Comparison of ENCODE assay signal across 13 cellular contexts in the genomic region with DNA sequence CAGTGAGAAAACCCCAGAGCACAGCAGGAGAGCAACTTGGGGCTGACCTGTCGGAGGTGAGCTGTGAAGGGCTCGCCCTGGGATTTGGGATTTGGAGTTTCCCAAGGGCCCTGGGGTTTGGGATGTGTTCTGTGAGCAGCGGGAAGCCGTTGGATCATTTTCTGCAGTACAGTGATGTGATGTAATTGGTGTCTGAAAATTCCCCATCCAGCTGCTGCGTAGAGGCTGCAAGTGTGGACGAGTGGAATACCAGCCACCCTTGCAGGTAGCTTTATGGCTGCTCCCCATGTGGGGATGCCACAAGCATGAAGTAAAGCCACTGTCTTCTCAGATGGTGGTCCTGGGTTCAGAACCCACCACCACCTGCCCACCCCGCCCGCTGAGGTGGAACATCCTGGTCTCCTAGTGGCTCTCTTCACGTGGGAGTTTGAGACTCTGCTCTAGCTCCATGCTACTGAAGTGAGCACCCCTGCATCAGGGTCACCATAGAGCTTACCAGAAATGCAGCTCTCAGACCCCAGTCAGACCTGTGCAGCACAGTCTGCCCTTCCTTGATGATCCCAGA. TPM values are rescaled to one million over a fixed set of nuclear protein-coding genes. Genes with fewer than 3 reads are reported as not detected.
A peak's percentile ranks its signal among the peaks of the same experiment; 100 is the strongest.
DNase-seq lines count a peak whose midpoint lies in the region; ATAC-seq and TF ChIP-seq lines count a peak whose summit lies in the region.
"Had no signal": no experiment of that assay in that cellular context is flagged by ENCODE, and none has a peak within 500 bp of the region (broad histone marks: within the 10 kb centered on the region; RNA-seq: fewer than 3 reads in every experiment).

No MANE protein-coding gene starts in this region.

- H3K4me3 ChIP-seq in breast epithelium (no peak overlapping the region), neutrophil (ENCODE audit: low read depth in 1 of 2, low read length in 1 of 2) (peak overlapping the region; percentile 19 to 57), vagina (no peak overlapping the region)

- CTCF ChIA-PET in MCF 10A (lab: Yijun Ruan, JAX), result interaction anchor here (0.6 to 13.5 kb wide), 26 partner anchors 8 to 852 kb away, joined by 3 to 458 read pairs (median 7); a partner anchor contains a TSS

- H3K27ac Mint-ChIP-seq in MCF 10A (ENCODE audit: low read depth, unreplicated experiment) (no peak overlapping the region), endothelial cell (ENCODE audit: unreplicated experiment) (peak overlapping the region; percentile 93)
- H3K27ac Mint-ChIP-seq in natural killer cell treated with Interleukin-12 subunit alpha and Interleukin-12 subunit beta and Interleukin-15 and Interleukin-18, amount 100 ng/mL, for 72 hours, result no peak overlapping the region
- H3K27ac Mint-ChIP-seq: activated naive CD4-positive, alpha-beta T cell treated with anti-CD3 and anti-CD28 coated beads for 36 hours had no signal

- H3K27me3 Mint-ChIP-seq in MCF 10A (ENCODE audit: insufficient read depth, unreplicated experiment) (no peaks in the 10 kb centered on the region), endothelial cell (ENCODE audit: unreplicated experiment) (peaks cover 15% of the 10 kb centered on the region)
- H3K27me3 Mint-ChIP-seq in natural killer cell treated with Interleukin-12 subunit alpha and Interleukin-12 subunit beta and Interleukin-15 and Interleukin-18, amount 100 ng/mL, for 72 hours, result no peaks in the 10 kb centered on the region

- H3K27me3 ChIP-seq in breast epithelium, result no peaks in the 10 kb centered on the region
- H3K27me3 ChIP-seq in neutrophil, result no peaks in the 10 kb centered on the region
- no peaks in the 10 kb centered on the region for H3K27me3 ChIP-seq in vagina

- no peak for DNase-seq in breast epithelium (ENCODE audit: low spot score in 2 of 2)
- DNase-seq in MCF 10A (ENCODE audit: unreplicated experiment), result no peak
- DNase-seq in endothelial cell (ENCODE audit: low spot score), result no peak
- no peak for DNase-seq in vagina (ENCODE audit: extremely low spot score in 2 of 2)
- DNase-seq in natural killer cell treated with Interleukin-12 subunit alpha and Interleukin-12 subunit beta and Interleukin-15 and Interleukin-18, amount 100 ng/mL, for 72 hours (ENCODE audit: low spot score), result no peak
- no peak for DNase-seq in SHP77 treated with DMSO at 0.1 percent for 48 hours (lab: John Stamatoyannopoulos, UW)
- no peak for DNase-seq in KG1 (lab: John Stamatoyannopoulos, UW)
- DNase-seq: activated naive CD4-positive, alpha-beta T cell treated with anti-CD3 and anti-CD28 coated beads for 36 hours; central memory CD4-positive, alpha-beta T cell; Karpas-422; NCI-H187 had no signal

- H3K9me3 ChIP-seq in breast epithelium (no peaks in the 10 kb centered on the region), neutrophil (no peaks in the 10 kb centered on the region), vagina (no peaks in the 10 kb centered on the region)

- H3K4me1 Mint-ChIP-seq in MCF 10A (ENCODE audit: insufficient read depth, unreplicated experiment), result peaks cover 29% of the 10 kb centered on the region
- peaks cover 50% of the 10 kb centered on the region for H3K4me1 Mint-ChIP-seq in endothelial cell (ENCODE audit: unreplicated experiment)
- peaks cover 9% of the 10 kb centered on the region in 2 donors for H3K4me1 Mint-ChIP-seq in natural killer cell treated with Interleukin-12 subunit alpha and Interleukin-12 subunit beta and Interleukin-15 and Interleukin-18, amount 100 ng/mL, for 72 hours (ENCODE audit: low read depth in 2 of 2)

- TF ChIP-seq POLR2A in breast epithelium (IDR thresholded peaks at IDR 0.05) (no peak), vagina (IDR thresholded peaks at IDR 0.05) (no peak)

- BruUV-seq in MCF 10A (replicated peaks; lab: Mats Ljungman, UMichigan), result no TSS peak

- intact Hi-C loops in breast epithelium (cut with DNase I; ENCODE audit: low total_unique reads), result no loop called here
- intact Hi-C loops in MCF 10A (cut with micrococcal nuclease), result loop anchor here (5.0 kb wide), 1 partner anchor 41 kb away; no protein-coding TSS in a partner anchor
- intact Hi-C loops in vagina (cut with DNase I), result loop anchor here (5.0 kb wide), 1 partner anchor 59 kb away; no protein-coding TSS in a partner anchor

- no peaks in the 10 kb centered on the region for H3K9me3 Mint-ChIP-seq in MCF 10A (ENCODE audit: unreplicated experiment)
- H3K9me3 Mint-ChIP-seq in endothelial cell (ENCODE audit: unreplicated experiment), result no peaks in the 10 kb centered on the region
- H3K9me3 Mint-ChIP-seq in natural killer cell treated with Interleukin-12 subunit alpha and Interleukin-12 subunit beta and Interleukin-15 and Interleukin-18, amount 100 ng/mL, for 72 hours, result no peaks in the 10 kb centered on the region
- H3K9me3 Mint-ChIP-seq: activated naive CD4-positive, alpha-beta T cell treated with anti-CD3 and anti-CD28 coated beads for 36 hours; T-helper 2 cell treated with Interferon-gamma antibody and Interleukin-4, amounts not matched to agents 5 μg/mL and 100 μg/mL, for 36 hours had no signal

- H3K4me1 ChIP-seq in breast epithelium (no peaks in the 10 kb centered on the region), neutrophil (ENCODE audit: control insufficient read depth in 1 of 2, insufficient read depth in 1 of 2, low read depth in 1 of 2, low read length in 1 of 2) (peaks cover 33 to 40% of the 10 kb centered on the region in 2 experiments), vagina (peaks cover 43% of the 10 kb centered on the region)

- H3K4me3 Mint-ChIP-seq in MCF 10A (ENCODE audit: unreplicated experiment), result no peak overlapping the region
- H3K4me3 Mint-ChIP-seq in endothelial cell (ENCODE audit: unreplicated experiment), result peak overlapping the region; percentile 16
- no peak overlapping the region for H3K4me3 Mint-ChIP-seq in natural killer cell treated with Interleukin-12 subunit alpha and Interleukin-12 subunit beta and Interleukin-15 and Interleukin-18, amount 100 ng/mL, for 72 hours
- H3K4me3 Mint-ChIP-seq: activated naive CD4-positive, alpha-beta T cell treated with anti-CD3 and anti-CD28 coated beads for 36 hours had no signal

- TF ChIP-seq CTCF in breast epithelium (IDR thresholded peaks at IDR 0.05) (no peak), MCF 10A (IDR thresholded peaks at IDR 0.05; ENCODE audit: unreplicated experiment) (no peak), endothelial cell (IDR thresholded peaks at IDR 0.05; ENCODE audit: unreplicated experiment) (no peak), neutrophil (IDR thresholded peaks at IDR 0.05) (no peak), vagina (IDR thresholded peaks at IDR 0.05) (no peak)

- H3K27ac ChIP-seq in breast epithelium (peak overlapping the region; percentile 17 to 76), neutrophil (peak overlapping the region; percentile 86), vagina (peak overlapping the region; percentile 71)

- H3K36me3 ChIP-seq in breast epithelium (no peaks in the 10 kb centered on the region), neutrophil (peaks cover 33% of the 10 kb centered on the region), vagina (peaks cover 0 to 18% of the 10 kb centered on the region in 2 donors)

- H3K36me3 Mint-ChIP-seq in MCF 10A (ENCODE audit: insufficient read depth, unreplicated experiment) (peaks cover 19% of the 10 kb centered on the region), endothelial cell (ENCODE audit: low read depth, unreplicated experiment) (no peaks in the 10 kb centered on the region)
- H3K36me3 Mint-ChIP-seq in natural killer cell treated with Interleukin-12 subunit alpha and Interleukin-12 subunit beta and Interleukin-15 and Interleukin-18, amount 100 ng/mL, for 72 hours, result no peaks in the 10 kb centered on the region

- POLR2A ChIA-PET in MCF 10A (lab: Yijun Ruan, JAX), result interaction anchor here (0.6 to 9.1 kb wide), 11 partner anchors 9 to 340 kb away, joined by 3 to 97 read pairs (median 12); a partner anchor contains a TSS

- ATAC-seq in natural killer cell treated with Interleukin-12 subunit alpha and Interleukin-12 subunit beta and Interleukin-15 and Interleukin-18, amount 100 ng/mL, for 72 hours, result no peak

RNA-seq across cellular contexts. Expression of a gene that starts 15.0 kb away (rescaled TPM):
- total RNA-seq in breast epithelium (10 to 100 TPM; 25.2 to 26.5 (median 26.2) TPM), MCF 10A (2022) (8.8 and 12.8 TPM in 2 replicates), endothelial cell (ENCODE audit: unreplicated experiment) (24.1 TPM), vagina (128 TPM)
- 10 to 100 TPM in 1 of 2 donors, 1 to 10 TPM in 1; 8.6 to 12.0 TPM for total RNA-seq in natural killer cell treated with Interleukin-12 subunit alpha and Interleukin-12 subunit beta and Interleukin-15 and Interleukin-18, amount 100 ng/mL, for 72 hours

Comparison
In these comparisons a context has a peak if more than half of its experiments do, and no peak if none do; other contexts are left out.
1. H3K4me3 ChIP-seq: peak in neutrophil (2 of 2); none in breast epithelium (0 of 3) and vagina (0 of 2).
2. Peak in every context shown above with its lines, with median percentiles within 50 percentile points of each other: H3K27ac ChIP-seq.